In genomic region chr3:183378008-183378407, GRCh38 we compare ENCODE assay signal across 12 cellular contexts. TPM values are rescaled to one million over a fixed set of nuclear protein-coding genes. Genes with fewer than 3 reads are reported as not detected.
DNase-seq lines count a peak whose midpoint lies in the region; ATAC-seq and TF ChIP-seq lines count a peak whose summit lies in the region.
"Had no signal": no experiment of that assay in that cellular context is flagged by ENCODE, and none has a peak within 500 bp of the region (broad histone marks: within the 10 kb centered on the region; RNA-seq: fewer than 3 reads in every experiment).

No MANE protein-coding gene starts in this region.

- intact Hi-C loops in activated CD4-positive, alpha-beta T cell treated with anti-CD3 and anti-CD28 coated beads for 36 hours (cut with DNase I, micrococcal nuclease) = loop anchor here (5.0 kb wide), 2 partner anchors 91 to 111 kb away; no protein-coding TSS in a partner anchor
- intact Hi-C loops in transverse colon (cut with DNase I; ENCODE audit: low total_unique reads) = no loop called here

- no peak for TF ChIP-seq EP300 in transverse colon (IDR thresholded peaks at IDR 0.05; ENCODE audit: low read depth)

- peaks cover 0 to 15% (median 0%) of the 10 kb centered on the region in 4 donors for H3K4me1 ChIP-seq in transverse colon

- H3K4me1 Mint-ChIP-seq in activated CD4-positive, alpha-beta T cell treated with anti-CD3 and anti-CD28 coated beads for 36 hours = peaks cover 43% of the 10 kb centered on the region
- H3K4me1 Mint-ChIP-seq in chondrocyte (ENCODE audit: low read depth) = peaks cover 4% of the 10 kb centered on the region

- POLR2A ChIA-PET in activated CD4-positive, alpha-beta T cell treated with anti-CD3 and anti-CD28 coated beads for 36 hours (lab: Charles Lee) = interaction anchor here (0.7 kb wide), 1 partner anchor 193 kb away, joined by 3 read pairs; no protein-coding TSS in a partner anchor

- H3K9me3 Mint-ChIP-seq in activated CD4-positive, alpha-beta T cell treated with anti-CD3 and anti-CD28 coated beads for 36 hours (ENCODE audit: low read depth) = no peaks in the 10 kb centered on the region
- H3K9me3 Mint-ChIP-seq in chondrocyte (ENCODE audit: low read depth) = no peaks in the 10 kb centered on the region
- H3K9me3 Mint-ChIP-seq: natural killer cell treated with Interleukin-12 subunit alpha and Interleukin-12 subunit beta and Interleukin-15 and Interleukin-18, amount 100 ng/mL, for 72 hours had no signal

- WGBS in transverse colon (ENCODE audit: low coverage in 1 of 2), 2 donors = 88 to 100% methylated on average over 2 to 3 of the region's 3 CpGs

- H3K9me3 ChIP-seq in transverse colon = no peaks in the 10 kb centered on the region

- H3K27ac ChIP-seq in transverse colon = peak overlapping the region; percentile 37 to 57 (median 44)
- H3K27ac ChIP-seq: 22Rv1 had no signal

- H3K4me3 ChIP-seq in transverse colon = no peak overlapping the region

- no peaks in the 10 kb centered on the region for H3K27me3 Mint-ChIP-seq in activated CD4-positive, alpha-beta T cell treated with anti-CD3 and anti-CD28 coated beads for 36 hours
- no peaks in the 10 kb centered on the region for H3K27me3 Mint-ChIP-seq in chondrocyte (ENCODE audit: low read depth)

- H3K36me3 ChIP-seq in transverse colon = no peaks in the 10 kb centered on the region

- H3K4me3 Mint-ChIP-seq in activated CD4-positive, alpha-beta T cell treated with anti-CD3 and anti-CD28 coated beads for 36 hours = no peak overlapping the region
- no peak overlapping the region for H3K4me3 Mint-ChIP-seq in chondrocyte (ENCODE audit: unreplicated experiment)
- H3K4me3 Mint-ChIP-seq: natural killer cell treated with Interleukin-12 subunit alpha and Interleukin-12 subunit beta and Interleukin-15 and Interleukin-18, amount 100 ng/mL, for 72 hours had no signal

- in situ Hi-C loops in transverse colon (cut with MboI; ENCODE audit: low pct_ligation_motif_present in 1 of 4, low pct_unique_long_range_greater_than_20kb in 1 of 4, low sequenced_read_pairs in 3 of 4) = loop anchor here in 1 of 4 donors (25.0 kb wide), 1 partner anchor 666 kb away; no protein-coding TSS in a partner anchor

- H3K27me3 ChIP-seq in transverse colon = no peaks in the 10 kb centered on the region

- CTCF ChIA-PET in activated CD4-positive, alpha-beta T cell treated with anti-CD3 and anti-CD28 coated beads for 36 hours (lab: Charles Lee) = interaction anchor here (0.6 to 9.1 kb wide), 4 partner anchors 25 to 255 kb away, joined by 3 to 257 read pairs (median 4); no protein-coding TSS in a partner anchor

- no peaks in the 10 kb centered on the region for H3K36me3 Mint-ChIP-seq in activated CD4-positive, alpha-beta T cell treated with anti-CD3 and anti-CD28 coated beads for 36 hours (ENCODE audit: low read depth)
- H3K36me3 Mint-ChIP-seq in chondrocyte (ENCODE audit: low read depth) = no peaks in the 10 kb centered on the region
- H3K36me3 Mint-ChIP-seq: natural killer cell treated with Interleukin-12 subunit alpha and Interleukin-12 subunit beta and Interleukin-15 and Interleukin-18, amount 100 ng/mL, for 72 hours had no signal

- no peak for DNase-seq in activated CD4-positive, alpha-beta T cell treated with anti-CD3 and anti-CD28 coated beads for 36 hours
- no peak for DNase-seq in activated CD4-positive, alpha-beta T cell treated with anti-CD3 and anti-CD28 coated beads for 1 hour
- DNase-seq in NCI-H2107 (lab: John Stamatoyannopoulos, UW) = peak; percentile 96
- DNase-seq in SHP77 (lab: John Stamatoyannopoulos, UW) = peak; percentile 75 to 81
- DNase-seq in transverse colon = no peak
- no peak for DNase-seq in NOMO-1 treated with DMSO at 0.1 percent for 48 hours (lab: John Stamatoyannopoulos, UW; ENCODE audit: unreplicated experiment)
- DNase-seq in chondrocyte (ENCODE audit: low spot score) = no peak
- DNase-seq: activated CD4-positive, alpha-beta T cell treated with anti-CD3 and anti-CD28 coated beads, Interleukin-2, amount 50 U/mL, for 1 hour; effector CD4-positive, alpha-beta T cell had no signal

- peak overlapping the region; percentile 58 for H3K27ac Mint-ChIP-seq in activated CD4-positive, alpha-beta T cell treated with anti-CD3 and anti-CD28 coated beads for 36 hours
- no peak overlapping the region for H3K27ac Mint-ChIP-seq in chondrocyte (ENCODE audit: unreplicated experiment)
- H3K27ac Mint-ChIP-seq: natural killer cell treated with Interleukin-12 subunit alpha and Interleukin-12 subunit beta and Interleukin-15 and Interleukin-18, amount 100 ng/mL, for 72 hours had no signal

- no peak for ATAC-seq in activated CD4-positive, alpha-beta T cell treated with anti-CD3 and anti-CD28 coated beads for 36 hours
- ATAC-seq in GM21786 (IDR thresholded peaks at IDR 0.05; ENCODE audit: unreplicated experiment) = no peak

- TF ChIP-seq POLR2A in transverse colon (IDR thresholded peaks at IDR 0.05) = no peak

- TF ChIP-seq CTCF in transverse colon (IDR thresholded peaks at IDR 0.05) (no peak), chondrocyte (IDR thresholded peaks at IDR 0.05) (no peak)

RNA-seq across cellular contexts. Expression of gene MCF2L2, which starts 50.4 kb away (rescaled TPM):
- 1 to 10 TPM; 1.9 to 2.3 TPM for total RNA-seq in activated CD4-positive, alpha-beta T cell treated with anti-CD3 and anti-CD28 coated beads for 36 hours
- 1 to 10 TPM in 3 of 4 donors, under 1 TPM in 1; 0.20 to 3.7 (median 2.0) TPM for total RNA-seq in transverse colon
- total RNA-seq in chondrocyte = 1.6 to 2.6 TPM (median 2.1 TPM) in 3 replicates

Comparison
In these comparisons a context has a peak if more than half of its experiments do, and no peak if none do; other contexts are left out.
1. DNase-seq: peak in NCI-H2107 (single experiment) and SHP77 (2 of 2); none in activated CD4-positive, alpha-beta T cell treated with anti-CD3 and anti-CD28 coated beads for 36 hours (single experiment), activated CD4-positive, alpha-beta T cell treated with anti-CD3 and anti-CD28 coated beads for 1 hour (single experiment), transverse colon (single experiment), NOMO-1 treated with DMSO at 0.1 percent for 48 hours (single experiment) and chondrocyte (single experiment).